Comparison of ENCODE assay signal across 8 cellular contexts in the genomic region with DNA sequence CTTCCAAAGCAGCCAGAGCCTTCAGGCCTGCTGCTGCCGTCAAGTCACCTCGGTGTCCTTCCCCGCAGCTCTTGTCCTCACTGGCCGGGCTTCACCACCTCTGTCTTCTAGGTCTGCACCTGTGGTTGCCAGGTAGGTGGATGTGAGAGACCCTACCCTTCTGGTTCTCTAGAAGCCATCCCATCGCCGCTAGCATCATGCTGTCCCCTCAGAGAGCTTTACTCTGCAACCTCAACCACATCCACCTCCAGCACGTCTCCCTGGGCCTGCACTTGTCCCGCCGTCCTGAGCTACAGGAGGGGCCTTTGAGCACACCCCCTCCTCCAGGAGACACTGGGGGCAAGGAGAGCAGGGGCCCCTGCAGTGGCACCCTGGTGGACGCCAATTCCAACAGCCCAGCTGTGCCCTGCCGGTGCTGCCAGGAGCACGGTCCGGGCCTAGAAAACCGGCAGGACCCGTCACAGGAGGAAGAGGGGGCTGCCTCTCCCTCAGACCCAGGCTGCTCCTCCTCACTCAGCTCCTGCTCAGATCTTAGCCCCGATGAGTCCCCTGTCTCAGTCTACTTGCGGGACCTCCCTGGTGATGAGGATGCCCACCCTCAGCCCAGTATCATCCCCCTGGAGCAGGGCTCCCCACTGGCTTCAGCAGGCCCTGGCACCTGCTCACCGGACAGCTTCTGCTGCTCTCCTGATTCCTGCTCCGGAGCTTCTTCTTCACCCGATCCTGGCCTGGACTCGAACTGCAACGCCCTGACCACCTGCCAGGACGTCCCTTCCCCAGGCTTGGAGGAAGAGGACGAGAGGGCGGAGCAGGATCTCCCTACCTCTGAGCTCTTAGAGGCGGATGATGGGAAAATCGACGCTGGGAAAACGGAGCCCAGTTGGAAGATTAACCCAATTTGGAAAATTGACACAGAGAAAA. TPM values are rescaled to one million over a fixed set of nuclear protein-coding genes. Genes with fewer than 3 reads are reported as not detected.
DNase-seq lines count a peak whose midpoint lies in the region; ATAC-seq and TF ChIP-seq lines count a peak whose summit lies in the region.

No MANE protein-coding gene starts in this region.

- H3K4me1 ChIP-seq in SJSA1 (replicated peaks): peaks cover 18% of the 10 kb centered on the region
- H3K4me1 ChIP-seq in fibroblast of lung (ENCODE audit: control insufficient read depth, extremely low read depth, insufficient read depth, low read length): peaks cover 23% of the 10 kb centered on the region
- H3K4me1 ChIP-seq in rectal smooth muscle tissue (ENCODE audit: control insufficient read depth, insufficient read depth, low read length): peaks cover 20% of the 10 kb centered on the region

- peak overlapping the region; percentile 26 for H3K9ac ChIP-seq in fibroblast of lung (ENCODE audit: insufficient read depth, low read length)
- H3K9ac ChIP-seq in rectal smooth muscle tissue (ENCODE audit: low read length): no peak overlapping the region

- peaks cover 5% of the 10 kb centered on the region for H4K20me1 ChIP-seq in fibroblast of lung (ENCODE audit: control insufficient read depth, extremely low read depth, insufficient read depth, low read length)

- H3K27me3 ChIP-seq in SJSA1 (replicated peaks): no peaks in the 10 kb centered on the region
- H3K27me3 ChIP-seq in fibroblast of lung (ENCODE audit: control insufficient read depth, insufficient read depth, low read length): no peaks in the 10 kb centered on the region
- H3K27me3 ChIP-seq in rectal smooth muscle tissue (ENCODE audit: control insufficient read depth, insufficient read depth, low read length): no peaks in the 10 kb centered on the region

- H3K27ac ChIP-seq in SJSA1: no peak overlapping the region
- H3K27ac ChIP-seq in fibroblast of lung (ENCODE audit: insufficient read depth, low read length): peak overlapping the region; percentile 80
- peak overlapping the region; percentile 93 for H3K27ac ChIP-seq in rectal smooth muscle tissue (ENCODE audit: low read depth, low read length)

- peak overlapping the region; percentile 91 for H3K4me2 ChIP-seq in fibroblast of lung (ENCODE audit: extremely low read depth, insufficient read depth, low read length)

- H3K9me3 ChIP-seq in SJSA1 (replicated peaks) (no peaks in the 10 kb centered on the region; the same call in 1 of the 2 replicates), fibroblast of lung (ENCODE audit: control insufficient read depth, insufficient read depth, low read depth, low read length) (no peaks in the 10 kb centered on the region)

- no peak overlapping the region for H2AFZ ChIP-seq in fibroblast of lung (ENCODE audit: low read length)

- DNase-seq in Daoy (ENCODE audit: low read depth) (peak; percentile 15), SJSA1 (ENCODE audit: low read depth in 1 of 2, low spot score in 2 of 2) (no peak), fibroblast of lung (ENCODE audit: low read depth in 2 of 2) (no peak), foreskin melanocyte (no peak), NCI-H226 (no peak), GF-D8 (lab: John Stamatoyannopoulos, UW) (no peak)

- no peak for ATAC-seq in GM21515 (IDR thresholded peaks at IDR 0.05; ENCODE audit: unreplicated experiment)

- H3K36me3 ChIP-seq in SJSA1 (peaks cover 75% of the 10 kb centered on the region), fibroblast of lung (ENCODE audit: control insufficient read depth, insufficient read depth, low read length) (peaks cover 14% of the 10 kb centered on the region), rectal smooth muscle tissue (ENCODE audit: control insufficient read depth, insufficient read depth, low read length) (no peaks in the 10 kb centered on the region)

- TF ChIP-seq CTCF in fibroblast of lung (conservative IDR thresholded peaks at IDR 0.05 in 1 of 2, IDR thresholded peaks at IDR 0.05 in 1 of 2; ENCODE audit: low read depth in 1 of 2, low read length in 2 of 2): no peak

- H3K4me3 ChIP-seq in SJSA1 (peak overlapping the region; percentile 62), fibroblast of lung (replicated peaks in 1 of 4; ENCODE audit: control extremely low read depth in 1 of 4, insufficient read depth in 1 of 4, low read depth in 3 of 4, low read length in 4 of 4) (peak overlapping the region; percentile 48 to 93 (median 62)), rectal smooth muscle tissue (ENCODE audit: low read length) (peak overlapping the region; percentile 94)

- peaks cover 17% of the 10 kb centered on the region for H3K79me2 ChIP-seq in fibroblast of lung (ENCODE audit: control insufficient read depth, insufficient read depth, low read length)

RNA-seq across cellular contexts. Expression of a gene that starts 1.1 kb away (rescaled TPM):
- 17.1 and 18.6 TPM in 2 replicates for total RNA-seq in Daoy (2014; rRNA removed; shearing (Covaris generic))
- total RNA-seq in SJSA1 (2014; rRNA removed; shearing (Covaris generic)): 39.8 and 40.9 TPM in 2 replicates
- 9.8 and 12.6 TPM in 2 replicates for total RNA-seq in fibroblast of lung
- 16.4 and 22.8 TPM in 2 replicates for polyA plus RNA-seq in fibroblast of lung
- 19.4 and 30.3 TPM in 2 replicates for polyA plus RNA-seq in fibroblast of lung (2012)
- 31.4 and 43.0 TPM in 2 replicates for polyA minus RNA-seq in fibroblast of lung (ENCODE audit: low replicate concordance)

RNA-seq across cellular contexts. Expression of a gene that starts 13.2 kb away (rescaled TPM):
- total RNA-seq in Daoy (2014; rRNA removed; shearing (Covaris generic)): 219 and 227 TPM in 2 replicates
- 205 and 232 TPM in 2 replicates for total RNA-seq in SJSA1 (2014; rRNA removed; shearing (Covaris generic))
- 279 and 840 TPM in 2 replicates for total RNA-seq in fibroblast of lung
- 399 TPM in 2 replicates for polyA plus RNA-seq in fibroblast of lung
- polyA plus RNA-seq in fibroblast of lung (2012): 480 and 515 TPM in 2 replicates
- 188 and 231 TPM in 2 replicates for polyA minus RNA-seq in fibroblast of lung (ENCODE audit: low replicate concordance)

RNA-seq across cellular contexts. Expression of a gene that starts 20.6 kb away (rescaled TPM):
- total RNA-seq in Daoy (2014; rRNA removed; shearing (Covaris generic)): not detected in 2 replicates
- not detected in 2 replicates for total RNA-seq in SJSA1 (2014; rRNA removed; shearing (Covaris generic))
- not detected in 2 replicates for total RNA-seq in fibroblast of lung
- not detected in 2 replicates for polyA plus RNA-seq in fibroblast of lung
- polyA plus RNA-seq in fibroblast of lung (2012): not detected in 2 replicates
- polyA minus RNA-seq in fibroblast of lung (ENCODE audit: low replicate concordance): not detected in 2 replicates

RNA-seq across cellular contexts. Expression of a gene that starts 44.6 kb away (rescaled TPM):
- total RNA-seq in Daoy (2014; rRNA removed; shearing (Covaris generic)): 0.11 and 0.65 TPM in 2 replicates
- total RNA-seq in SJSA1 (2014; rRNA removed; shearing (Covaris generic)): 0.97 and 2.5 TPM in 2 replicates
- 0.99 and 1.0 TPM in 2 replicates for total RNA-seq in fibroblast of lung
- polyA plus RNA-seq in fibroblast of lung: 0.79 and 0.86 TPM in 2 replicates
- polyA plus RNA-seq in fibroblast of lung (2012): 0.73 and 1.1 TPM in 2 replicates
- polyA minus RNA-seq in fibroblast of lung (ENCODE audit: low replicate concordance): 7.3 and 11.7 TPM in 2 replicates

RNA-seq across cellular contexts. Expression of a gene that starts 48.5 kb away (rescaled TPM):
- 11.5 and 15.1 TPM in 2 replicates for total RNA-seq in Daoy (2014; rRNA removed; shearing (Covaris generic))
- total RNA-seq in SJSA1 (2014; rRNA removed; shearing (Covaris generic)): 13.0 and 13.7 TPM in 2 replicates
- 21.3 and 26.8 TPM in 2 replicates for total RNA-seq in fibroblast of lung
- polyA plus RNA-seq in fibroblast of lung: 34.0 and 40.9 TPM in 2 replicates
- 23.9 and 27.2 TPM in 2 replicates for polyA plus RNA-seq in fibroblast of lung (2012)
- 47.5 and 75.3 TPM in 2 replicates for polyA minus RNA-seq in fibroblast of lung (ENCODE audit: low replicate concordance)
